Comparison of ENCODE assay signal across 1 cellular context in the genomic region with DNA sequence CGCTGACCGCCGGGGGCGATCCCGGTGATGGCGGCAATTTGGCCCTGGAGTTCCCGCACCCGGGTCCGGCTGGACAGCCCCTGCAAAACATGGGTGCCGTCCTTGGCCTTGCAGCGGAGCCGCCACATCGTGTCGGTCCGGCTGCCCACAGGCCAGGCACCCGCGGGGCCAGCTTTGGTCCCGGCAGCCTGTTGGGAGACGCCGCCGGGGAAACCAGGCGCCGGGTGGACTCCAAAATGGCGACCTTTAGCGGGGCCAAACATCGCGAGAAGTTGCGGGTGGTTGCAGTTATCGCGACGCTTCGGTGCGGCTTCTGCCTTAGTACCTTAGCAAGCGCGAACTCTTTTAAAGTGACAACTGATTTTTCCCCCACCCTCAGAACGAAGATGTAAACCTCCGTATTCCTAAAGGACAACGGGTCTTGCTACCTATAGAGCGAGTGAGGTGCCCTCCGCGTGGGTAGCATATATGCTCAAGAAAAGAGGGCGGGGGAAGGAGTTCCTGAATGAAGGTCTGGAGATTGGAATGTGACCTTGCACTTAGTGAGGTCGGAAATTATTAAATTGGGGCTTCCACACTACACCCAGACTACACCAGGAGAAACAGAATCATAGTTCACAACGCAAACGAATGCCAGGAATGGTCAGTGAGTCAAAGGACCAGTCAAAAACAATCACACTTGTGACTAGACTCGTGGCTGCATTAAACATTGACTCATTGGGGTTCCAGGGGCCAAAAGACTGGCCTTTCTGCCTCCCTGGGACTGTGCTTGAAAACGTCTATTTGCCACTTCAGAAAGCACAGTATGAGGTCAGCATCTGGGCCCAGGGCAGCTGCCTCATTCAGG.
TF ChIP-seq lines count a peak whose summit lies in the region.

A gene (minus strand): TSS at position 441 of the 847 bp plus-strand sequence. CDS start 178 bp downstream, at position 263.

TF ChIP-seq in HEK293, 187 proteins besides CTCF, POLR2A, EP300 and RAD21 (continued from another document):
- TF ChIP-seq, protein P1, sequence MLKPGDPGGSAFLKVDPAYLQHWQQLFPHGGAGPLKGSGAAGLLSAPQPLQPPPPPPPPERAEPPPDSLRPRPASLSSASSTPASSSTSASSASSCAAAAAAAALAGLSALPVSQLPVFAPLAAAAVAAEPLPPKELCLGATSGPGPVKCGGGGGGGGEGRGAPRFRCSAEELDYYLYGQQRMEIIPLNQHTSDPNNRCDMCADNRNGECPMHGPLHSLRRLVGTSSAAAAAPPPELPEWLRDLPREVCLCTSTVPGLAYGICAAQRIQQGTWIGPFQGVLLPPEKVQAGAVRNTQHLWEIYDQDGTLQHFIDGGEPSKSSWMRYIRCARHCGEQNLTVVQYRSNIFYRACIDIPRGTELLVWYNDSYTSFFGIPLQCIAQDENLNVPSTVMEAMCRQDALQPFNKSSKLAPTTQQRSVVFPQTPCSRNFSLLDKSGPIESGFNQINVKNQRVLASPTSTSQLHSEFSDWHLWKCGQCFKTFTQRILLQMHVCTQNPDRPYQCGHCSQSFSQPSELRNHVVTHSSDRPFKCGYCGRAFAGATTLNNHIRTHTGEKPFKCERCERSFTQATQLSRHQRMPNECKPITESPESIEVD (tag by site-specific recombination; IDR thresholded peaks at IDR 0.05) = no peak
- TF ChIP-seq ZNF24 (tag by site-specific recombination; IDR thresholded peaks at IDR 0.05) = no peak
- TF ChIP-seq ZNF560 (tag by site-specific recombination; IDR thresholded peaks at IDR 0.05; ENCODE audit: borderline replicate concordance) = no peak
- TF ChIP-seq ZNF274 (IDR thresholded peaks at IDR 0.05; ENCODE audit: low read length) = no peak
- TF ChIP-seq ZNF274 (tag by site-specific recombination; IDR thresholded peaks at IDR 0.05; ENCODE audit: borderline replicate concordance) = no peak
- peak; percentile 66; the same call in 1 of the 2 replicates for TF ChIP-seq SCRT2 (tag by site-specific recombination; IDR thresholded peaks at IDR 0.05)
- TF ChIP-seq OVOL3 (tag by site-specific recombination; IDR thresholded peaks at IDR 0.05) = no peak
- TF ChIP-seq, protein P2, sequence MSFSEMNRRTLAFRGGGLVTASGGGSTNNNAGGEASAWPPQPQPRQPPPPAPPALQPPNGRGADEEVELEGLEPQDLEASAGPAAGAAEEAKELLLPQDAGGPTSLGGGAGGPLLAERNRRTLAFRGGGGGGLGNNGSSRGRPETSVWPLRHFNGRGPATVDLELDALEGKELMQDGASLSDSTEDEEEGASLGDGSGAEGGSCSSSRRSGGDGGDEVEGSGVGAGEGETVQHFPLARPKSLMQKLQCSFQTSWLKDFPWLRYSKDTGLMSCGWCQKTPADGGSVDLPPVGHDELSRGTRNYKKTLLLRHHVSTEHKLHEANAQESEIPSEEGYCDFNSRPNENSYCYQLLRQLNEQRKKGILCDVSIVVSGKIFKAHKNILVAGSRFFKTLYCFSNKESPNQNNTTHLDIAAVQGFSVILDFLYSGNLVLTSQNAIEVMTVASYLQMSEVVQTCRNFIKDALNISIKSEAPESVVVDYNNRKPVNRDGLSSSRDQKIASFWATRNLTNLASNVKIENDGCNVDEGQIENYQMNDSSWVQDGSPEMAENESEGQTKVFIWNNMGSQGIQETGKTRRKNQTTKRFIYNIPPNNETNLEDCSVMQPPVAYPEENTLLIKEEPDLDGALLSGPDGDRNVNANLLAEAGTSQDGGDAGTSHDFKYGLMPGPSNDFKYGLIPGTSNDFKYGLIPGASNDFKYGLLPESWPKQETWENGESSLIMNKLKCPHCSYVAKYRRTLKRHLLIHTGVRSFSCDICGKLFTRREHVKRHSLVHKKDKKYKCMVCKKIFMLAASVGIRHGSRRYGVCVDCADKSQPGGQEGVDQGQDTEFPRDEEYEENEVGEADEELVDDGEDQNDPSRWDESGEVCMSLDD (tag by site-specific recombination; IDR thresholded peaks at IDR 0.05) = no peak
- TF ChIP-seq, protein P3, sequence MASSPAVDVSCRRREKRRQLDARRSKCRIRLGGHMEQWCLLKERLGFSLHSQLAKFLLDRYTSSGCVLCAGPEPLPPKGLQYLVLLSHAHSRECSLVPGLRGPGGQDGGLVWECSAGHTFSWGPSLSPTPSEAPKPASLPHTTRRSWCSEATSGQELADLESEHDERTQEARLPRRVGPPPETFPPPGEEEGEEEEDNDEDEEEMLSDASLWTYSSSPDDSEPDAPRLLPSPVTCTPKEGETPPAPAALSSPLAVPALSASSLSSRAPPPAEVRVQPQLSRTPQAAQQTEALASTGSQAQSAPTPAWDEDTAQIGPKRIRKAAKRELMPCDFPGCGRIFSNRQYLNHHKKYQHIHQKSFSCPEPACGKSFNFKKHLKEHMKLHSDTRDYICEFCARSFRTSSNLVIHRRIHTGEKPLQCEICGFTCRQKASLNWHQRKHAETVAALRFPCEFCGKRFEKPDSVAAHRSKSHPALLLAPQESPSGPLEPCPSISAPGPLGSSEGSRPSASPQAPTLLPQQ (tag by site-specific recombination; IDR thresholded peaks at IDR 0.05) = peak; percentile 85; the same call in 1 of the 2 replicates
- TF ChIP-seq MZF1 (tag by site-specific recombination; IDR thresholded peaks at IDR 0.05; ENCODE audit: borderline replicate concordance) = no peak
- no peak for TF ChIP-seq ZNF37A (tag by site-specific recombination; IDR thresholded peaks at IDR 0.05)
- no peak for TF ChIP-seq ZNF16 (tag by site-specific recombination; IDR thresholded peaks at IDR 0.05; ENCODE audit: low read depth)
- TF ChIP-seq ZIC2 (tag by site-specific recombination; IDR thresholded peaks at IDR 0.05) = no peak
- TF ChIP-seq ZNF549 (tag by site-specific recombination; IDR thresholded peaks at IDR 0.05) = no peak
TF ChIP-seq in HEK293: peak in this region for 38.
